27 cellular contexts compared by ENCODE assay signal in genomic region chr15:61131598-61131954, GRCh38.
"Had no signal": no experiment of that assay in that cellular context is flagged by ENCODE, and none has a peak within 500 bp of the region (broad histone marks: within the 10 kb centered on the region; RNA-seq: fewer than 3 reads in every experiment).

No MANE protein-coding gene starts in this region.

- H3K36me3 ChIP-seq: cardiac muscle cell, gastroesophageal sphincter, left ventricle myocardium inferior, ovary, stomach, upper lobe of left lung, WERI-Rb-1 had no signal

- H3K27ac ChIP-seq: body of pancreas, cardiac muscle cell, gastroesophageal sphincter, left ventricle myocardium inferior, ovary, skin epidermis, stomach, testis, upper lobe of left lung, WERI-Rb-1 had no signal

- H3K4me3 ChIP-seq: body of pancreas, cardiac muscle cell, gastroesophageal sphincter, left ventricle myocardium inferior, ovary, skin epidermis, stomach, testis, upper lobe of left lung had no signal

- H3K9me3 ChIP-seq: body of pancreas, gastroesophageal sphincter, left ventricle myocardium inferior, ovary, stomach, testis, upper lobe of left lung had no signal

- H3K4me1 ChIP-seq: body of pancreas, testis, upper lobe of left lung had no signal

- DNase-seq: activated CD4-positive, alpha-beta T cell treated with anti-CD3 and anti-CD28 coated beads, Interleukin-2, amount 10 ng/mL, durations not matched to agents 7 days and 5 days; activated CD4-positive, CD25-positive, alpha-beta regulatory T cell treated with anti-CD3 and anti-CD28 coated beads, Interleukin-2, amount 50 U/mL, for 72 hours; activated CD8-positive, alpha-beta memory T cell treated with anti-CD3 and anti-CD28 coated beads, Interleukin-2, amount 10 ng/mL, durations not matched to agents 7 days and 5 days; activated CD8-positive, alpha-beta T cell treated with anti-CD3 and anti-CD28 coated beads for 36 hours; activated effector memory CD4-positive, alpha-beta T cell treated with anti-CD3 and anti-CD28 coated beads, Interleukin-2, amount 50 U/mL, for 16 hours; activated naive CD4-positive, alpha-beta T cell treated with anti-CD3 and anti-CD28 coated beads, Interleukin-2, amount 10 ng/mL, durations not matched to agents 7 days and 5 days; activated T-cell treated with anti-CD3 and anti-CD28 coated beads for 4 hours; body of pancreas; dermis blood vessel endothelial cell; effector CD8-positive, alpha-beta T cell; erythroblast; head of caudate nucleus; hypothalamus; left ventricle myocardium inferior; mammary epithelial cell; midbrain; ovary; right cardiac atrium; stimulated activated CD4-positive, alpha-beta T cell treated with anti-CD3 and anti-CD28 coated beads, Interleukin-1b, Interleukin-23, amount 100 ng/mL, for 48 hours; stomach; testis; upper lobe of left lung; WERI-Rb-1 had no signal

- H3K27me3 ChIP-seq: body of pancreas, cardiac muscle cell, gastroesophageal sphincter, ovary, stomach, testis, upper lobe of left lung had no signal

- ATAC-seq: activated CD8-positive, alpha-beta memory T cell treated with anti-CD3 and anti-CD28 coated beads, Interleukin-2, amount 10 ng/mL, durations not matched to agents 7 days and 5 days; activated CD8-positive, alpha-beta T cell treated with anti-CD3 and anti-CD28 coated beads for 36 hours; body of pancreas; gastroesophageal sphincter; natural killer cell treated with Interleukin-12 subunit alpha and Interleukin-12 subunit beta and Interleukin-15 and Interleukin-18, amount 100 ng/mL, for 72 hours; right cardiac atrium had no signal
